Comparison of ENCODE assay signal across 10 cellular contexts in the genomic region with DNA sequence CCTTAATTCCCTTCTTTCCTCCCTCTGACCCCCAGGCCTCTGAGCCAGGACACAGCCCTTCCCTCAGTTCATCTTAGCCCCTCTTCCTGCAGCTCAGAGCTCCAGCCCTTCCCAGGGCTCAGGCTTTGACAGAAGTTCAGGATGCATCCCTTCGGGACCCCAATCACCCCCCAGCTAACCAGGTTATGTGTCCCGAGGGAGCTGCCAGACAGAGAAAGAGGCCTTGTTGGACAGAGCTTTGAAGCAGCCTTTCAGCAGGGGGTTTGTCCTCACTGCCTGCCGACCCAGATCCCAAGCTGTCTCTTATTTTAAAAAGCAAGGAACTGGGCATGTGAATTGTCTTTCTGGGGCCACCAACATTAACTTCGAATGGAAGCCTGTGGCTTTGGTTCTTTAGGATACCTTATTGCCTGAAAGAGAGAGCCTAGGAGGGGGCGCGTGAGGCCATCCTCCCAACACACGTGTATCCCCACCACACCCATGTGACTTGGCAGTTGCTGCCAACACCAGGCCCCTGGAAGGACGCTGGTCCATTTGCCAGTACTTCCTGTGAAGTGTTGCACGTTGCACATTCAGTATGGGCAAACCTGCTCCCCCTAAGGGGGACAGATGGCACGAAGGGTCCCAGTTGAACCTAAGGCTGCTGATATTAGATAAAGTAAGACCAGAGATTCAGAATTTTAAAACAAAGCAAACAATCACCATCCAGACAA. TPM values are rescaled to one million over a fixed set of nuclear protein-coding genes. Genes with fewer than 3 reads are reported as not detected.
A peak's percentile ranks its signal among the peaks of the same experiment; 100 is the strongest.
DNase-seq lines count a peak whose midpoint lies in the region; ATAC-seq lines count a peak whose summit lies in the region.
"Had no signal": no experiment of that assay in that cellular context is flagged by ENCODE, and none has a peak within 500 bp of the region (broad histone marks: within the 10 kb centered on the region; RNA-seq: fewer than 3 reads in every experiment).

No MANE protein-coding gene starts in this region.

- peak overlapping the region; percentile 93 for H3K9ac ChIP-seq in Karpas-422 (ENCODE audit: low read length)

- H3K4me3 ChIP-seq in Karpas-422 (ENCODE audit: low read length) = peak overlapping the region; percentile 97
- peak overlapping the region; percentile 77 for H3K4me3 ChIP-seq in neuron (ENCODE audit: low read length)

- peak; percentile 59 to 61 for DNase-seq in NCI-H524 (lab: John Stamatoyannopoulos, UW)
- DNase-seq in NCI-H524 treated with DMSO at 0.1 percent for 48 hours (lab: John Stamatoyannopoulos, UW) = no peak
- no peak for DNase-seq in Karpas-422
- DNase-seq in cerebellum (ENCODE audit: low spot score) = peak; percentile 65
- no peak for DNase-seq in left lobe of liver (ENCODE audit: low spot score)
- DNase-seq: activated CD4-positive, alpha-beta T cell treated with anti-CD3 and anti-CD28 coated beads, Interleukin-2, amount 50 U/mL, for 1 hour; midbrain had no signal

- H3K36me3 ChIP-seq in Karpas-422 (ENCODE audit: insufficient read depth, low read length) (no peaks in the 10 kb centered on the region), neuron (ENCODE audit: insufficient read depth, low read length) (peaks cover 13% of the 10 kb centered on the region)

- no peaks in the 10 kb centered on the region for H3K9me3 ChIP-seq in Karpas-422 (ENCODE audit: low read length)
- H3K9me3 ChIP-seq in neuron (ENCODE audit: low read length) = peaks cover 4% of the 10 kb centered on the region

- H3K4me1 ChIP-seq in Karpas-422 (ENCODE audit: low read length) (peaks cover 19% of the 10 kb centered on the region), neuron (ENCODE audit: insufficient read depth, low read length) (peaks cover 14% of the 10 kb centered on the region)

- H4K20me1 ChIP-seq in Karpas-422 (ENCODE audit: insufficient read depth, low read depth, low read length) = no peaks in the 10 kb centered on the region

- H3K27me3 ChIP-seq in Karpas-422 (ENCODE audit: low read length) = no peaks in the 10 kb centered on the region
- H3K27me3 ChIP-seq in neuron (ENCODE audit: insufficient read depth, low read length) = no peaks in the 10 kb centered on the region

- ATAC-seq in HG03045 (IDR thresholded peaks at IDR 0.05; ENCODE audit: unreplicated experiment) (no peak), GM21526 (IDR thresholded peaks at IDR 0.05; ENCODE audit: low FRiP score, unreplicated experiment) (no peak), left lobe of liver (no peak)

- H2AFZ ChIP-seq in Karpas-422 (ENCODE audit: low read length) (no peak overlapping the region), neuron (ENCODE audit: low read depth, low read length) (no peak overlapping the region)

- H3K27ac ChIP-seq in Karpas-422 (ENCODE audit: low read length) = no peak overlapping the region

- H3K79me2 ChIP-seq in Karpas-422 (ENCODE audit: low read length) = peaks cover 5% of the 10 kb centered on the region; the same call in 1 of the 2 replicates

- H3K4me2 ChIP-seq in Karpas-422 (ENCODE audit: low read depth, low read length, poor library complexity, severe bottlenecking) = peak overlapping the region; percentile 91

- no peaks in the 10 kb centered on the region for H3K9me2 ChIP-seq in Karpas-422 (replicated peaks; ENCODE audit: insufficient read depth, low read length)

RNA-seq across cellular contexts. Expression of gene CCDC136, which starts 0.9 kb away (rescaled TPM):
- 25.9 and 32.5 TPM in 2 replicates for total RNA-seq in Karpas-422 (2014; rRNA removed; shearing (Covaris generic); ENCODE audit: low replicate concordance)
- total RNA-seq in cerebellum (79.1 TPM), left lobe of liver (0.40 TPM)

RNA-seq across cellular contexts. Expression of gene OPN1SW, which starts 17.0 kb away (rescaled TPM):
- not detected in 2 replicates for total RNA-seq in Karpas-422 (2014; rRNA removed; shearing (Covaris generic); ENCODE audit: low replicate concordance)
- total RNA-seq in cerebellum (0.45 TPM), left lobe of liver (not detected)

RNA-seq across cellular contexts. Expression of gene FLNC, which starts 37.6 kb away (rescaled TPM):
- not detected in 2 replicates for total RNA-seq in Karpas-422 (2014; rRNA removed; shearing (Covaris generic); ENCODE audit: low replicate concordance)
- total RNA-seq in cerebellum (43.4 TPM), left lobe of liver (0.55 TPM)

RNA-seq across cellular contexts. Expression of gene CALU, which starts 53.5 kb away (rescaled TPM):
- total RNA-seq in Karpas-422 (2014; rRNA removed; shearing (Covaris generic); ENCODE audit: low replicate concordance) = 33.3 and 42.1 TPM in 2 replicates
- total RNA-seq in cerebellum (44.6 TPM), left lobe of liver (27.5 TPM)

Comparison
In these comparisons a context has a peak if more than half of its experiments do, and no peak if none do; other contexts are left out.
1. DNase-seq: peak in NCI-H524 (2 of 2) and cerebellum (single experiment); none in NCI-H524 treated with DMSO at 0.1 percent for 48 hours (single experiment), Karpas-422 (single experiment) and left lobe of liver (single experiment).
2. RNA of gene CCDC136, which starts 0.9 kb away (total RNA-seq): 79.1 TPM in cerebellum (single experiment) and 25.9 to 32.5 TPM in Karpas-422; 0.40 TPM in left lobe of liver (single experiment); every median in the first group is over 10 times any median in the second.
3. RNA of gene FLNC, which starts 37.6 kb away (total RNA-seq): 43.4 TPM in cerebellum (single experiment); 0.55 TPM in left lobe of liver (single experiment) and not detected in Karpas-422; every median in the first group is over 10 times any median in the second.